Comparison of ENCODE assay signal across 1 cellular context in genomic region chr17:78558181-78558850, GRCh38.
TF ChIP-seq lines count a peak whose summit lies in the region.

No MANE protein-coding gene starts in this region.

TF ChIP-seq in HepG2, 621 proteins besides CTCF, POLR2A, EP300 and RAD21 (continued from another document and continues in another):
- TF ChIP-seq ZNF883 (CRISPR knock-in tag; IDR thresholded peaks at IDR 0.05; ENCODE audit: not compliant biosample characterization) (no peak), ZFAT (CRISPR knock-in tag; conservative IDR thresholded peaks at IDR 0.05) (no peak), HDAC1 (CRISPR knock-in tag; IDR thresholded peaks at IDR 0.05) (peak; percentile 63), ZNF646 (CRISPR knock-in tag; IDR thresholded peaks at IDR 0.05) (no peak), PRPF4 (IDR thresholded peaks at IDR 0.05; ENCODE audit: low read depth, low read length, poor library complexity, severe bottlenecking) (no peak), AFF4 (CRISPR knock-in tag; IDR thresholded peaks at IDR 0.05) (no peak), ATF5 (CRISPR knock-in tag; IDR thresholded peaks at IDR 0.05; ENCODE audit: low read depth) (no peak), FOXA1 (IDR thresholded peaks at IDR 0.05) (no peak), FOXA1 (CRISPR knock-in tag; IDR thresholded peaks at IDR 0.05) (0 out of 2 replicates have a peak, but pooled peaks have one; percentile 48), GPBP1L1 (CRISPR knock-in tag; IDR thresholded peaks at IDR 0.05) (no peak), POLR2G (IDR thresholded peaks at IDR 0.05; ENCODE audit: low read depth, low read length) (no peak), ZNF674 (CRISPR knock-in tag; IDR thresholded peaks at IDR 0.05; ENCODE audit: low read depth) (no peak), SNAPC4 (CRISPR knock-in tag; IDR thresholded peaks at IDR 0.05) (no peak), GATA4 (IDR thresholded peaks at IDR 0.05; ENCODE audit: borderline replicate concordance, low read depth) (no peak), EED (CRISPR knock-in tag; IDR thresholded peaks at IDR 0.05) (no peak), ZHX1 (CRISPR knock-in tag; IDR thresholded peaks at IDR 0.05; ENCODE audit: low read depth) (peak; percentile 99), ZNF253 (CRISPR knock-in tag; IDR thresholded peaks at IDR 0.05; ENCODE audit: borderline replicate concordance) (no peak; the same call in 1 of the 2 replicates), DNMT1 (CRISPR knock-in tag; IDR thresholded peaks at IDR 0.05) (no peak), ZNF784 (CRISPR knock-in tag; IDR thresholded peaks at IDR 0.05; ENCODE audit: borderline replicate concordance) (no peak), HOXA7 (CRISPR knock-in tag; IDR thresholded peaks at IDR 0.05) (no peak), SRSF4 (IDR thresholded peaks at IDR 0.05; ENCODE audit: low read depth, low read length, poor library complexity, severe bottlenecking) (no peak), ZNF670 (CRISPR knock-in tag; IDR thresholded peaks at IDR 0.05; ENCODE audit: borderline replicate concordance) (no peak), ZNF235 (CRISPR knock-in tag; IDR thresholded peaks at IDR 0.05; ENCODE audit: borderline replicate concordance) (no peak), YEATS4 (CRISPR knock-in tag; IDR thresholded peaks at IDR 0.05; ENCODE audit: borderline replicate concordance) (no peak), ZNF30 (CRISPR knock-in tag; IDR thresholded peaks at IDR 0.05) (no peak), TRIM24 (CRISPR knock-in tag; IDR thresholded peaks at IDR 0.05) (no peak), HDAC2 (CRISPR knock-in tag; IDR thresholded peaks at IDR 0.05) (peak; percentile 67), ZNF510 (CRISPR knock-in tag; IDR thresholded peaks at IDR 0.05; ENCODE audit: low read depth) (no peak), KLF15 (CRISPR knock-in tag; IDR thresholded peaks at IDR 0.05; ENCODE audit: borderline replicate concordance) (no peak), ZNF577 (CRISPR knock-in tag; IDR thresholded peaks at IDR 0.05; ENCODE audit: borderline replicate concordance, low read depth) (no peak), IKZF1 (IDR thresholded peaks at IDR 0.05) (no peak), HOXD1 (CRISPR knock-in tag; IDR thresholded peaks at IDR 0.05) (no peak), CCAR2 (optimal IDR thresholded peaks at IDR 0.05; ENCODE audit: low read depth, low read length) (no peak), ZNF451 (CRISPR knock-in tag; IDR thresholded peaks at IDR 0.05) (no peak), HNF4A (CRISPR knock-in tag; IDR thresholded peaks at IDR 0.05) (peak; percentile 79), IRF2 (CRISPR knock-in tag; IDR thresholded peaks at IDR 0.05) (0 out of 2 replicates have a peak, but pooled peaks have one; percentile 42), CHCHD3 (CRISPR knock-in tag; IDR thresholded peaks at IDR 0.05) (no peak), DRAP1 (CRISPR knock-in tag; IDR thresholded peaks at IDR 0.05) (no peak), ZNF17 (CRISPR knock-in tag; IDR thresholded peaks at IDR 0.05) (no peak), MAZ (IDR thresholded peaks at IDR 0.05; ENCODE audit: borderline replicate concordance, low read depth, low read length) (no peak), MAZ (CRISPR knock-in tag; IDR thresholded peaks at IDR 0.05; ENCODE audit: low read depth) (no peak), ZNF24 (IDR thresholded peaks at IDR 0.05) (peak; percentile 59; the same call in 1 of the 2 replicates), ISL2 (CRISPR knock-in tag; IDR thresholded peaks at IDR 0.05) (0 out of 2 replicates have a peak, but pooled peaks have one; percentile 65)
